Comparison of ENCODE assay signal across 14 cellular contexts in genomic region chr12:103647267-103647666, GRCh38.
A peak's percentile ranks its signal among the peaks of the same experiment; 100 is the strongest.
DNase-seq lines count a peak whose midpoint lies in the region; ATAC-seq and TF ChIP-seq lines count a peak whose summit lies in the region.
"Had no signal": no experiment of that assay in that cellular context is flagged by ENCODE, and none has a peak within 500 bp of the region (broad histone marks: within the 10 kb centered on the region; RNA-seq: fewer than 3 reads in every experiment).

No MANE protein-coding gene starts in this region.

- H3K79me2 ChIP-seq in GM23248 (ENCODE audit: insufficient read depth) = no peaks in the 10 kb centered on the region

- H3K4me1 ChIP-seq in GM23248 (ENCODE audit: insufficient read depth) = peaks cover 31% of the 10 kb centered on the region
- H3K4me1 ChIP-seq in psoas muscle = no peaks in the 10 kb centered on the region
- H3K4me1 ChIP-seq in prostate gland (replicated peaks) = no peaks in the 10 kb centered on the region

- no peaks in the 10 kb centered on the region for H3K36me3 ChIP-seq in GM23248 (ENCODE audit: low read depth)
- H3K36me3 ChIP-seq in psoas muscle (ENCODE audit: insufficient read depth in 1 of 2, low read depth in 1 of 2) = no peaks in the 10 kb centered on the region
- H3K36me3 ChIP-seq in prostate gland = no peaks in the 10 kb centered on the region
- H3K36me3 ChIP-seq: cardiac muscle cell had no signal

- intact Hi-C loops in psoas muscle (cut with DNase I) = no loop called here
- intact Hi-C loops in prostate gland (cut with DNase I) = no loop called here

- H3K27me3 ChIP-seq in GM23248 (replicated peaks; ENCODE audit: insufficient read depth) (no peaks in the 10 kb centered on the region), psoas muscle (ENCODE audit: insufficient read depth in 3 of 3, low read length in 2 of 3) (peaks cover 0 to 2% (median 1%) of the 10 kb centered on the region in 3 donors), prostate gland (replicated peaks; ENCODE audit: insufficient read depth) (no peaks in the 10 kb centered on the region)
- H3K27me3 ChIP-seq: cardiac muscle cell had no signal

- peak overlapping the region; percentile 22 for H3K4me2 ChIP-seq in GM23248 (ENCODE audit: unreplicated experiment)

- H3F3A ChIP-seq in GM23248 (ENCODE audit: insufficient read depth) = 0 out of 2 replicates have a peak, but pooled peaks cover 9% of the 10 kb centered on the region

- H4K20me1 ChIP-seq in GM23248 (ENCODE audit: insufficient read depth) = no peaks in the 10 kb centered on the region

- H3K9ac ChIP-seq in GM23248 = no peak overlapping the region

- H3K27ac ChIP-seq in GM23248 = no peak overlapping the region; the same call in 1 of the 2 replicates
- no peak overlapping the region for H3K27ac ChIP-seq in epithelial cell of prostate
- no peak overlapping the region for H3K27ac ChIP-seq in psoas muscle
- H3K27ac ChIP-seq in prostate gland = no peak overlapping the region
- H3K27ac ChIP-seq: cardiac muscle cell had no signal

- no peak for TF ChIP-seq POLR2A in prostate gland (IDR thresholded peaks at IDR 0.05)

- H3K4me3 ChIP-seq in GM23248 (no peak overlapping the region), psoas muscle (no peak overlapping the region), prostate gland (no peak overlapping the region)
- H3K4me3 ChIP-seq: cardiac muscle cell had no signal

- H3K9me2 ChIP-seq in GM23248 (ENCODE audit: insufficient read depth) = no peaks in the 10 kb centered on the region

- DNase-seq in GM23248 (peak; percentile 88), RKO (ENCODE audit: low spot score) (peak; percentile 20), epithelial cell of prostate (ENCODE audit: low read depth, low spot score) (peak; percentile 91), psoas muscle (no peak), cerebellar cortex (ENCODE audit: low spot score) (no peak), medulla oblongata (ENCODE audit: extremely low spot score) (no peak), prostate gland (ENCODE audit: low spot score) (no peak), ureter (ENCODE audit: low spot score) (no peak)
- DNase-seq: kidney, SW 1271 had no signal

- no peak overlapping the region for H2AFZ ChIP-seq in GM23248

- TF ChIP-seq CTCF in psoas muscle (IDR thresholded peaks at IDR 0.05) (no peak), prostate gland (IDR thresholded peaks at IDR 0.05) (no peak)

- peak in 3 of 4 donors; percentile 36 to 83 (median 57) for ATAC-seq in psoas muscle
- ATAC-seq: activated CD4-positive, CD25-positive, alpha-beta regulatory T cell treated with anti-CD3 and anti-CD28 coated beads, Interleukin-2, amount 50 U/mL, for 24 hours; HepG2; natural killer cell treated with Interleukin-12 subunit alpha and Interleukin-12 subunit beta and Interleukin-15 and Interleukin-18, amount 100 ng/mL, for 72 hours had no signal

- WGBS in GM23248 (ENCODE audit: low coverage in 1 of 2, low lambda C conversion rate in 2 of 2, missing lambda C conversion rate in 2 of 2), 2 experiments = 2 to 4% methylated on average over 2 of the region's 2 CpGs
- 2 to 14% (median 12%) methylated on average over 2 of the region's 2 CpGs for WGBS in psoas muscle, 3 donors
- 20% methylated on average over 2 of the region's 2 CpGs for WGBS in prostate gland

- H3K9me3 ChIP-seq in GM23248 (ENCODE audit: low read depth) (no peaks in the 10 kb centered on the region), psoas muscle (no peaks in the 10 kb centered on the region), prostate gland (no peaks in the 10 kb centered on the region)

- in situ Hi-C loops in GM23248 (cut with MboI) = no loop called here

Comparison
In these comparisons a context has a peak if more than half of its experiments do, and no peak if none do; other contexts are left out.
1. DNase-seq: peak in GM23248 (single experiment), RKO (single experiment) and epithelial cell of prostate (single experiment); none in psoas muscle (0 of 2), cerebellar cortex (single experiment), medulla oblongata (single experiment), prostate gland (single experiment) and ureter (single experiment).